Comparison of ENCODE assay signal across 1 cellular context in the genomic region with DNA sequence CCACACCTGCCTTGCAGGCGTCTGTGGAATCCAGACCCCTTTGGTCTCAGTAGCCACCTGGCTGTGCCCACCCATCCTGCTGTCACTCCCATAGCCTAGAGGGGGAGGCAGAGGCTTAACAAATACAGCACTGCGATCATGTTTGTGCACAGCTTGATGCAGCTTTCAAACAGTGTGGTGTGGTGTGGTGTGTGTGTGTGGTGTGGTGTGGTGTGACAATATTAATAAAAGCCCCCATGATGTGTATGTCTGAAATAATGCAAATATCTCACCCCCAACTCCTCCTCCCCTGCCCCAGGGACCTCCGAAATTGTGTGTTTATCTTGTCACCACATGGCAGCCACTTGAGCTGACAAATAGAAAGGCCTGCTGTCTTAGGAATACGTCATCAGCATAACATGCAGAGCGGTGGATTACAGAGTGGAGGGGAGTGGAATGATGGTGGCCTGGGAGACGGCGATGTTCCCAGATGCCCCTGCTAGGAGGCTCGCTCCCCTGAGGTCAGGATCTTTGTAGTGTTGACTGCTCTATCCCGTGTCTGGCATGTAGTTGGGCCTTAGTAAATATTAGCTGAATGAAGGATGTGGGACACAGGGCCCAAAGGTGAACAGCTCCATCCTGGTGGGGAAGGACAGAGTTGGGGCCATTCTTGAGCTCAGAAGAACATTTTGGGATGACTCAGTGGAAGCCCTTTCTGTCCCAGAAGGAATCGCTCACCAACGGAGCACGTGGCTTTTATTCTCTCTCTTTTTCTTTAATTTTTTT.
TF ChIP-seq lines count a peak whose summit lies in the region.

No MANE protein-coding gene starts in this region.

TF ChIP-seq in SK-N-SH treated with all-trans-retinoic acid at 6 μM for 48 hours, 23 proteins besides CTCF, POLR2A, EP300 and RAD21 (continued from another document):
- TF ChIP-seq, protein P1, sequence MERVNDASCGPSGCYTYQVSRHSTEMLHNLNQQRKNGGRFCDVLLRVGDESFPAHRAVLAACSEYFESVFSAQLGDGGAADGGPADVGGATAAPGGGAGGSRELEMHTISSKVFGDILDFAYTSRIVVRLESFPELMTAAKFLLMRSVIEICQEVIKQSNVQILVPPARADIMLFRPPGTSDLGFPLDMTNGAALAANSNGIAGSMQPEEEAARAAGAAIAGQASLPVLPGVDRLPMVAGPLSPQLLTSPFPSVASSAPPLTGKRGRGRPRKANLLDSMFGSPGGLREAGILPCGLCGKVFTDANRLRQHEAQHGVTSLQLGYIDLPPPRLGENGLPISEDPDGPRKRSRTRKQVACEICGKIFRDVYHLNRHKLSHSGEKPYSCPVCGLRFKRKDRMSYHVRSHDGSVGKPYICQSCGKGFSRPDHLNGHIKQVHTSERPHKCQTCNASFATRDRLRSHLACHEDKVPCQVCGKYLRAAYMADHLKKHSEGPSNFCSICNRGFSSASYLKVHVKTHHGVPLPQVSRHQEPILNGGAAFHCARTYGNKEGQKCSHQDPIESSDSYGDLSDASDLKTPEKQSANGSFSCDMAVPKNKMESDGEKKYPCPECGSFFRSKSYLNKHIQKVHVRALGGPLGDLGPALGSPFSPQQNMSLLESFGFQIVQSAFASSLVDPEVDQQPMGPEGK (CRISPR knock-in tag; IDR thresholded peaks at IDR 0.05; ENCODE audit: borderline replicate concordance), result no peak
- no peak for TF ChIP-seq SNAI2 (CRISPR knock-in tag; IDR thresholded peaks at IDR 0.05)
- TF ChIP-seq, protein P2, sequence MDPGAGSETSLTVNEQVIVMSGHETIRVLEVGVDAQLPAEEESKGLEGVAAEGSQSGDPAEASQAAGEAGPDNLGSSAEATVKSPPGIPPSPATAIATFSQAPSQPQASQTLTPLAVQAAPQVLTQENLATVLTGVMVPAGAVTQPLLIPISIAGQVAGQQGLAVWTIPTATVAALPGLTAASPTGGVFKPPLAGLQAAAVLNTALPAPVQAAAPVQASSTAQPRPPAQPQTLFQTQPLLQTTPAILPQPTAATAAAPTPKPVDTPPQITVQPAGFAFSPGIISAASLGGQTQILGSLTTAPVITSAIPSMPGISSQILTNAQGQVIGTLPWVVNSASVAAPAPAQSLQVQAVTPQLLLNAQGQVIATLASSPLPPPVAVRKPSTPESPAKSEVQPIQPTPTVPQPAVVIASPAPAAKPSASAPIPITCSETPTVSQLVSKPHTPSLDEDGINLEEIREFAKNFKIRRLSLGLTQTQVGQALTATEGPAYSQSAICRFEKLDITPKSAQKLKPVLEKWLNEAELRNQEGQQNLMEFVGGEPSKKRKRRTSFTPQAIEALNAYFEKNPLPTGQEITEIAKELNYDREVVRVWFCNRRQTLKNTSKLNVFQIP (CRISPR knock-in tag; IDR thresholded peaks at IDR 0.05; ENCODE audit: borderline replicate concordance, low read depth), result no peak
